In the genomic region with DNA sequence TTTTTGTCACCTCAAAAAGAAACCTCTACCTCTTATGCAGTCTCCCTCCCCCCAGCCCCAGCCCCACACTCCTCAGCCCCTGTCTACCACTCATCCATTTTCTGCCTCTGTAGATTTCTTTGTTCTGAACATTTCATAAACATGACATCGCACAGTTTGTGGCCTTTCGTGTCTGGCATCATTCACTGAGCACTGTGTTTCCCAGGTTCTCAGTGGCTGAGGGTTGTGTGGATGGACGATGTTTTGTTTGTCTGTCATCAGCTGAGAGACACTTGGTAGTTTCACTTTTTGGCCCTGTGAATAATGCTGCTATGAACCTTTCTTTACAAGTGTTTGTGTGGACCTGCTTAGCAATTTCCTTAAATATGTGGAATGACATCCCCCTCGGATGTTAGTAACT, we compare ENCODE assay signal across 22 cellular contexts.
DNase-seq lines count a peak whose midpoint lies in the region; ATAC-seq and TF ChIP-seq lines count a peak whose summit lies in the region.
"Had no signal": no experiment of that assay in that cellular context is flagged by ENCODE, and none has a peak within 500 bp of the region (broad histone marks: within the 10 kb centered on the region; RNA-seq: fewer than 3 reads in every experiment).

No MANE protein-coding gene starts in this region.

- H3K4me1 Mint-ChIP-seq in H9, result peaks cover 16 to 23% of the 10 kb centered on the region in 2 experiments

- no peak overlapping the region for H2AFZ ChIP-seq in H9 (ENCODE audit: low read length)
- H2AFZ ChIP-seq: hepatocyte had no signal

- no peak overlapping the region for H2BK12ac ChIP-seq in H9 (ENCODE audit: insufficient read length, low read depth, low read length)

- DNase-seq in DMS53 (lab: John Stamatoyannopoulos, UW) (peak; percentile 29), DMS53 treated with DMSO at 0.1 percent for 48 hours (lab: John Stamatoyannopoulos, UW; ENCODE audit: unreplicated experiment) (no peak), H9 (no peak), brain microvascular endothelial cell (peak; percentile 51), psoas muscle (no peak), NCI-H524 treated with DMSO at 0.1 percent for 48 hours (lab: John Stamatoyannopoulos, UW) (no peak), NCI-H1694 treated with DMSO at 0.1 percent for 48 hours (lab: John Stamatoyannopoulos, UW) (no peak)
- DNase-seq in activated CD4-positive, alpha-beta T cell treated with anti-CD3 and anti-CD28 coated beads for 1 hour, result no peak
- DNase-seq: amniotic stem cell, foreskin fibroblast, KG1, NCI-H146, NCI-H748 treated with DMSO at 0.1 percent for 48 hours, RPMI8226, T-helper 9 cell had no signal

- H3K23ac ChIP-seq in H9 (ENCODE audit: insufficient read length, low read depth, low read length), result no peak overlapping the region

- peak overlapping the region in 2 of 3 experiments; percentile 35 to 60; a peak in 1 of 7 replicates for H3K27ac Mint-ChIP-seq in H9
- H3K27ac Mint-ChIP-seq: WTC11 had no signal

- no peak overlapping the region for H2BK20ac ChIP-seq in H9 (ENCODE audit: low read depth, low read length, poor library complexity, severe bottlenecking)

- H3K4ac ChIP-seq in H9 (ENCODE audit: low read depth, low read length), result no peak overlapping the region

- H3K56ac ChIP-seq in H9 (ENCODE audit: insufficient read length, low read depth, low read length), result no peak overlapping the region

- in situ Hi-C loops in brain microvascular endothelial cell (cut with HindIII; ENCODE audit: low pct_ligation_motif_present, low sequenced_read_pairs), result no loop called here

- H3K18ac ChIP-seq in H9 (ENCODE audit: insufficient read length, low read depth, low read length), result no peak overlapping the region

- H3K4me1 ChIP-seq in H9 (ENCODE audit: insufficient read depth, low read length) (no peaks in the 10 kb centered on the region), psoas muscle (peaks cover 27% of the 10 kb centered on the region)

- H2BK5ac ChIP-seq in H9 (ENCODE audit: insufficient read length, low read length), result no peak overlapping the region

- no peaks in the 10 kb centered on the region for H3K79me2 ChIP-seq in H9 (ENCODE audit: insufficient read depth, low read length)
- H3K79me2 ChIP-seq: hepatocyte had no signal

- H3K9ac ChIP-seq in H9 (ENCODE audit: extremely low read depth, insufficient read length, low read length), result no peak overlapping the region

- no peak overlapping the region for H4K91ac ChIP-seq in H9 (ENCODE audit: insufficient read length, low read depth, low read length)

- TF ChIP-seq CTCF in H9 (conservative IDR thresholded peaks at IDR 0.05), result no peak
- no peak for TF ChIP-seq CTCF in brain microvascular endothelial cell (IDR thresholded peaks at IDR 0.05; ENCODE audit: low read depth, low read length, missing control alignments)
- TF ChIP-seq CTCF in psoas muscle (IDR thresholded peaks at IDR 0.05), result no peak

- H3K14ac ChIP-seq in H9 (ENCODE audit: insufficient read depth, low read length), result no peak overlapping the region

- no peak overlapping the region for H3K4me2 ChIP-seq in H9 (ENCODE audit: insufficient read depth, insufficient read length, low read length)
- H3K4me2 ChIP-seq: hepatocyte had no signal

- no peaks in the 10 kb centered on the region for H3K23me2 ChIP-seq in H9 (ENCODE audit: insufficient read length, low read depth, low read length, poor library complexity, severe bottlenecking)

- no peaks in the 10 kb centered on the region; a peak in 2 of 7 replicates for H3K36me3 Mint-ChIP-seq in H9 (ENCODE audit: insufficient read depth in 1 of 3, low read depth in 3 of 3)

- no peak overlapping the region for H2BK120ac ChIP-seq in H9 (ENCODE audit: low read depth, low read length, poor library complexity, severe bottlenecking)

- no peak overlapping the region for H2AK5ac ChIP-seq in H9 (ENCODE audit: insufficient read length, low read length)

- H4K5ac ChIP-seq in H9 (ENCODE audit: insufficient read length, low read depth, low read length), result no peak overlapping the region

- H3K4me3 ChIP-seq in brain microvascular endothelial cell (ENCODE audit: low read depth, low read length) (no peak overlapping the region), psoas muscle (no peak overlapping the region)
- H3K4me3 ChIP-seq: GM12878, hepatocyte, SK-N-MC, thoracic aorta had no signal

- no peaks in the 10 kb centered on the region for H4K20me1 ChIP-seq in H9 (ENCODE audit: control insufficient read depth, insufficient read depth, insufficient read length)

- no peaks in the 10 kb centered on the region for H3K79me1 ChIP-seq in H9 (ENCODE audit: insufficient read depth, low read depth, low read length, poor library complexity, severe bottlenecking)

- WGBS in H9 (ENCODE audit: extremely low coverage, insufficient read length, low lambda C conversion rate), result no CpG with 5 or more reads among the region's 4 CpGs
- 84 to 89% (median 84%) methylated on average over 4 of the region's 4 CpGs for WGBS in psoas muscle, 3 donors

- no peaks in the 10 kb centered on the region for H3K27me3 ChIP-seq in H9 (ENCODE audit: insufficient read depth, low read length)
- no peaks in the 10 kb centered on the region for H3K27me3 ChIP-seq in brain microvascular endothelial cell (replicated peaks)
- no peaks in the 10 kb centered on the region for H3K27me3 ChIP-seq in psoas muscle (ENCODE audit: insufficient read depth in 3 of 3, low read length in 2 of 3)
- H3K27me3 ChIP-seq: hepatocyte had no signal

- no peak for ATAC-seq in psoas muscle

- H3K9me3 ChIP-seq in H9 (ENCODE audit: control insufficient read depth, low read depth, low read length), result no peaks in the 10 kb centered on the region
- H3K9me3 ChIP-seq in psoas muscle, result no peaks in the 10 kb centered on the region
- H3K9me3 ChIP-seq: thoracic aorta had no signal

- H3K27ac ChIP-seq in H9 (ENCODE audit: insufficient read length, low read depth, low read length) (no peak overlapping the region), brain microvascular endothelial cell (no peak overlapping the region), psoas muscle (peak overlapping the region; percentile 74)
- H3K27ac ChIP-seq: epithelial cell of prostate, hepatocyte, SK-N-MC, thoracic aorta had no signal

- intact Hi-C loops in psoas muscle (cut with DNase I), result loop anchor here in 1 of 2 donors (2.0 kb wide), 1 partner anchor 14 kb away; no protein-coding TSS in a partner anchor

- no peaks in the 10 kb centered on the region for H3K27me3 Mint-ChIP-seq in H9 (ENCODE audit: low read depth)
- H3K27me3 Mint-ChIP-seq: progenitor cell of endocrine pancreas had no signal

- H2BK15ac ChIP-seq in H9 (ENCODE audit: low read depth, low read length), result no peak overlapping the region

- H3K36me3 ChIP-seq in brain microvascular endothelial cell (replicated peaks), result peaks cover 2% of the 10 kb centered on the region
- H3K36me3 ChIP-seq in psoas muscle (ENCODE audit: insufficient read depth in 1 of 2, low read depth in 1 of 2), result peaks cover 0 to 12% of the 10 kb centered on the region in 2 donors

- H3K4me3 Mint-ChIP-seq in H9, result no peak overlapping the region
- H3K4me3 Mint-ChIP-seq: WTC11 had no signal

- no peak overlapping the region for H4K8ac ChIP-seq in H9 (replicated peaks; ENCODE audit: insufficient read length, low read depth, low read length)

- no peak overlapping the region for H3T11ph ChIP-seq in H9 (ENCODE audit: low read length)

- no peaks in the 10 kb centered on the region for H3K9me3 Mint-ChIP-seq in H9
- H3K9me3 Mint-ChIP-seq: WTC11 had no signal

Comparison
In these comparisons a context has a peak if more than half of its experiments do, and no peak if none do; other contexts are left out.
1. DNase-seq: peak in DMS53 (single experiment) and brain microvascular endothelial cell (single experiment); none in DMS53 treated with DMSO at 0.1 percent for 48 hours (single experiment), H9 (single experiment), psoas muscle (0 of 2), NCI-H524 treated with DMSO at 0.1 percent for 48 hours (single experiment), activated CD4-positive, alpha-beta T cell treated with anti-CD3 and anti-CD28 coated beads for 1 hour (single experiment) and NCI-H1694 treated with DMSO at 0.1 percent for 48 hours (single experiment).